ENCODE assay signal across 1 cellular context in genomic region chr22:50529416-50530279, GRCh38.
TF ChIP-seq lines count a peak whose summit lies in the region.

A gene with protein sequence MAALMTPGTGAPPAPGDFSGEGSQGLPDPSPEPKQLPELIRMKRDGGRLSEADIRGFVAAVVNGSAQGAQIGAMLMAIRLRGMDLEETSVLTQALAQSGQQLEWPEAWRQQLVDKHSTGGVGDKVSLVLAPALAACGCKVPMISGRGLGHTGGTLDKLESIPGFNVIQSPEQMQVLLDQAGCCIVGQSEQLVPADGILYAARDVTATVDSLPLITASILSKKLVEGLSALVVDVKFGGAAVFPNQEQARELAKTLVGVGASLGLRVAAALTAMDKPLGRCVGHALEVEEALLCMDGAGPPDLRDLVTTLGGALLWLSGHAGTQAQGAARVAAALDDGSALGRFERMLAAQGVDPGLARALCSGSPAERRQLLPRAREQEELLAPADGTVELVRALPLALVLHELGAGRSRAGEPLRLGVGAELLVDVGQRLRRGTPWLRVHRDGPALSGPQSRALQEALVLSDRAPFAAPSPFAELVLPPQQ (minus strand): TSS chr22:50530012. CDS start chr22:50529709, 303 bp downstream.

TF ChIP-seq in IMR-90, 13 proteins besides CTCF, POLR2A, EP300 and RAD21 (continued from another document):
- no peak for TF ChIP-seq RCOR1 (IDR thresholded peaks at IDR 0.05; ENCODE audit: insufficient replicate concordance, low read length)
